ENCODE assay signal across 8 cellular contexts in genomic region chr2:238462782-238463396, GRCh38. TPM values are rescaled to one million over a fixed set of nuclear protein-coding genes. Genes with fewer than 3 reads are reported as not detected.
DNase-seq lines count a peak whose midpoint lies in the region; ATAC-seq and TF ChIP-seq lines count a peak whose summit lies in the region.

No MANE protein-coding gene starts in this region.

- POLR2A ChIA-PET in MCF 10A (lab: Yijun Ruan, JAX), result no interaction called here

- H3K4me1 Mint-ChIP-seq in MCF 10A (ENCODE audit: insufficient read depth, unreplicated experiment), result peaks cover 6% of the 10 kb centered on the region

- ATAC-seq in HG03520 (IDR thresholded peaks at IDR 0.05; ENCODE audit: unreplicated experiment), result no peak

- no peak overlapping the region for H3K9ac ChIP-seq in liver (ENCODE audit: low read depth in 1 of 2, low read length in 2 of 2)

- no peaks in the 10 kb centered on the region for H3K27me3 Mint-ChIP-seq in MCF 10A (ENCODE audit: insufficient read depth, unreplicated experiment)

- TF ChIP-seq RAD21 in liver (IDR thresholded peaks at IDR 0.05), result peak; percentile 93 to 97

- BruUV-seq in MCF 10A (replicated peaks; lab: Mats Ljungman, UMichigan), result no TSS peak

- H3K27ac Mint-ChIP-seq in MCF 10A (ENCODE audit: low read depth, unreplicated experiment), result no peak overlapping the region

- no peak overlapping the region for H3K4me3 ChIP-seq in liver (ENCODE audit: low read depth in 1 of 3, low read length in 3 of 3)

- H3K27me3 ChIP-seq in liver (ENCODE audit: control insufficient read depth in 4 of 4, insufficient read depth in 4 of 4, low read length in 3 of 4), result no peaks in the 10 kb centered on the region

- H3K9me3 ChIP-seq in liver (ENCODE audit: control insufficient read depth in 4 of 4, low read length in 3 of 4), result no peaks in the 10 kb centered on the region

- H3K36me3 Mint-ChIP-seq in MCF 10A (ENCODE audit: insufficient read depth, unreplicated experiment), result no peaks in the 10 kb centered on the region

- no peaks in the 10 kb centered on the region for H3K36me3 ChIP-seq in liver (ENCODE audit: control insufficient read depth in 4 of 4, insufficient read depth in 3 of 4, low read depth in 1 of 4, low read length in 3 of 4)

- intact Hi-C loops in MCF 10A (cut with micrococcal nuclease), result loop anchor here (1.0 to 5.0 kb wide), 2 partner anchors 93 to 106 kb away; no protein-coding TSS in a partner anchor

- CTCF ChIA-PET in MCF 10A (lab: Yijun Ruan, JAX), result no interaction called here

- TF ChIP-seq CTCF in MCF 10A (IDR thresholded peaks at IDR 0.05; ENCODE audit: unreplicated experiment) (peak; percentile 46), liver (IDR thresholded peaks at IDR 0.05; ENCODE audit: low read depth, low read length, missing input control) (peak; percentile 79)

- H3K27ac ChIP-seq in liver (ENCODE audit: low read depth in 1 of 2, low read length in 2 of 2), result no peak overlapping the region

- H3K4me1 ChIP-seq in liver (ENCODE audit: control insufficient read depth in 4 of 4, insufficient read depth in 4 of 4, low read length in 3 of 4), result no peaks in the 10 kb centered on the region

- H3K4me3 Mint-ChIP-seq in MCF 10A (ENCODE audit: unreplicated experiment), result no peak overlapping the region

- WGBS in liver, result 53% methylated on average over 2 of the region's 2 CpGs

- peak; percentile 16 for DNase-seq in DMS153 treated with DMSO at 0.1 percent for 48 hours (lab: John Stamatoyannopoulos, UW; ENCODE audit: unreplicated experiment)
- DNase-seq in HCEC 1CT, result peak; percentile 54
- peak; percentile 74 for DNase-seq in NCI-H526 treated with DMSO at 0.1 percent for 48 hours (lab: John Stamatoyannopoulos, UW)
- peak; percentile 74 for DNase-seq in MCF 10A (ENCODE audit: unreplicated experiment)
- no peak for DNase-seq in mucosa of gallbladder (ENCODE audit: low spot score)
- DNase-seq in UCSD-AML1 (lab: John Stamatoyannopoulos, UW; ENCODE audit: unreplicated experiment), result no peak

- no peaks in the 10 kb centered on the region for H3K9me3 Mint-ChIP-seq in MCF 10A (ENCODE audit: unreplicated experiment)

TF ChIP-seq in liver, 16 proteins besides CTCF, POLR2A, EP300 and RAD21:
- TF ChIP-seq EGR1 (IDR thresholded peaks at IDR 0.05; ENCODE audit: low read depth in 2 of 2) (no peak), REST (IDR thresholded peaks at IDR 0.05) (no peak), GABPA (IDR thresholded peaks at IDR 0.05 in 1 of 2, conservative IDR thresholded peaks at IDR 0.05 in 1 of 2) (no peak), MAX (IDR thresholded peaks at IDR 0.05) (no peak), ATF3 (IDR thresholded peaks at IDR 0.05) (no peak), YY1 (IDR thresholded peaks at IDR 0.05) (no peak), JUND (IDR thresholded peaks at IDR 0.05) (no peak), HNF4G (IDR thresholded peaks at IDR 0.05) (no peak), NR2F2 (IDR thresholded peaks at IDR 0.05) (no peak), FOXA1 (IDR thresholded peaks at IDR 0.05) (no peak), HNF4A (conservative IDR thresholded peaks at IDR 0.05) (no peak), RXRA (IDR thresholded peaks at IDR 0.05) (no peak)

RNA-seq across cellular contexts. Expression of gene ASB1, which starts 36.2 kb away (rescaled TPM):
- 104 and 113 TPM in 2 replicates for total RNA-seq in MCF 10A (2022)
- total RNA-seq in liver, result 10 to 100 TPM; 11.5 to 15.2 TPM
- 1 to 10 TPM; 6.1 to 9.4 TPM for polyA plus RNA-seq in liver
- total RNA-seq in mucosa of gallbladder, result 24.9 TPM

Comparison
In these comparisons a context has a peak if more than half of its experiments do, and no peak if none do; other contexts are left out.
1. DNase-seq: peak in DMS153 treated with DMSO at 0.1 percent for 48 hours (single experiment), HCEC 1CT (single experiment), NCI-H526 treated with DMSO at 0.1 percent for 48 hours (single experiment) and MCF 10A (single experiment); none in mucosa of gallbladder (single experiment) and UCSD-AML1 (single experiment).